In genomic region chr2:177799531-177799930, GRCh38 we compare ENCODE assay signal across 9 cellular contexts.
DNase-seq lines count a peak whose midpoint lies in the region; ATAC-seq and TF ChIP-seq lines count a peak whose summit lies in the region.
"Had no signal": no experiment of that assay in that cellular context is flagged by ENCODE, and none has a peak within 500 bp of the region (broad histone marks: within the 10 kb centered on the region; RNA-seq: fewer than 3 reads in every experiment).

No MANE protein-coding gene starts in this region.

- DNase-seq in natural killer cell: no peak
- DNase-seq in natural killer cell treated with Interleukin-12 subunit alpha and Interleukin-12 subunit beta and Interleukin-15 and Interleukin-18, amount 100 ng/mL, for 72 hours (ENCODE audit: low spot score): no peak
- DNase-seq in NCI-H2107 (lab: John Stamatoyannopoulos, UW): peak; percentile 3
- peak; percentile 59 for DNase-seq in choroid plexus epithelial cell (ENCODE audit: low read depth)
- peak; percentile 63 for DNase-seq in neural progenitor cell (ENCODE audit: low spot score)
- no peak for DNase-seq in C1 segment of cervical spinal cord (lab: John Stamatoyannopoulos, UW)
- DNase-seq in stimulated activated CD4-positive, alpha-beta T cell treated with anti-CD3 and anti-CD28 coated beads, Interleukin-2, amount 100 ng/mL, for 24 hours: no peak

- no peaks in the 10 kb centered on the region for H3K79me2 ChIP-seq in neural progenitor cell (ENCODE audit: low read depth)

- no peak overlapping the region for H3K4me3 ChIP-seq in choroid plexus epithelial cell (ENCODE audit: low read depth, low read length)
- no peak overlapping the region for H3K4me3 ChIP-seq in neural progenitor cell

- H3K27me3 ChIP-seq in neural progenitor cell: peaks cover 13% of the 10 kb centered on the region

- no peak overlapping the region for H3K4me2 ChIP-seq in neural progenitor cell

- no peak overlapping the region for H2AFZ ChIP-seq in neural progenitor cell (replicated peaks)

- no peaks in the 10 kb centered on the region for H3K36me3 ChIP-seq in neural progenitor cell

- H3K9me3 Mint-ChIP-seq in natural killer cell (no peaks in the 10 kb centered on the region), neural progenitor cell (peaks cover 2% of the 10 kb centered on the region)
- no peaks in the 10 kb centered on the region for H3K9me3 Mint-ChIP-seq in natural killer cell treated with Interleukin-12 subunit alpha and Interleukin-12 subunit beta and Interleukin-15 and Interleukin-18, amount 100 ng/mL, for 72 hours

- no peaks in the 10 kb centered on the region for H3K4me1 ChIP-seq in neural progenitor cell

- H3K27me3 Mint-ChIP-seq in natural killer cell (ENCODE audit: low read depth in 2 of 2) (peaks cover 26 to 41% of the 10 kb centered on the region in 2 donors), neural progenitor cell (ENCODE audit: insufficient read depth, low read depth) (peaks cover 3% of the 10 kb centered on the region)
- H3K27me3 Mint-ChIP-seq in natural killer cell treated with Interleukin-12 subunit alpha and Interleukin-12 subunit beta and Interleukin-15 and Interleukin-18, amount 100 ng/mL, for 72 hours: peaks cover 20 to 34% of the 10 kb centered on the region in 2 donors

- H3K4me3 Mint-ChIP-seq in natural killer cell (no peak overlapping the region), neural progenitor cell (no peak overlapping the region)
- no peak overlapping the region for H3K4me3 Mint-ChIP-seq in natural killer cell treated with Interleukin-12 subunit alpha and Interleukin-12 subunit beta and Interleukin-15 and Interleukin-18, amount 100 ng/mL, for 72 hours
- H3K4me3 Mint-ChIP-seq: activated naive CD8-positive, alpha-beta T cell had no signal

- no peaks in the 10 kb centered on the region for H4K20me1 ChIP-seq in neural progenitor cell (ENCODE audit: low read depth)

- no peaks in the 10 kb centered on the region for H3K9me3 ChIP-seq in neural progenitor cell (ENCODE audit: low read depth)

- H3K4me1 Mint-ChIP-seq in natural killer cell: no peaks in the 10 kb centered on the region
- H3K4me1 Mint-ChIP-seq in natural killer cell treated with Interleukin-12 subunit alpha and Interleukin-12 subunit beta and Interleukin-15 and Interleukin-18, amount 100 ng/mL, for 72 hours (ENCODE audit: low read depth in 2 of 2): no peaks in the 10 kb centered on the region
- H3K4me1 Mint-ChIP-seq in neural progenitor cell: peaks cover 12% of the 10 kb centered on the region

- TF ChIP-seq CTCF in natural killer cell (IDR thresholded peaks at IDR 0.05) (peak; percentile 21), choroid plexus epithelial cell (conservative IDR thresholded peaks at IDR 0.05; ENCODE audit: low read depth, low read length) (peak; percentile 81), neural progenitor cell (IDR thresholded peaks at IDR 0.05) (peak; percentile 79)

- intact Hi-C loops in natural killer cell (cut with micrococcal nuclease): no loop called here

- no peak overlapping the region for H3K9ac ChIP-seq in neural progenitor cell

- no peaks in the 10 kb centered on the region for H3K36me3 Mint-ChIP-seq in natural killer cell
- H3K36me3 Mint-ChIP-seq in natural killer cell treated with Interleukin-12 subunit alpha and Interleukin-12 subunit beta and Interleukin-15 and Interleukin-18, amount 100 ng/mL, for 72 hours: no peaks in the 10 kb centered on the region
- H3K36me3 Mint-ChIP-seq in neural progenitor cell: no peaks in the 10 kb centered on the region
- H3K36me3 Mint-ChIP-seq: activated naive CD8-positive, alpha-beta T cell had no signal

- H3K27ac Mint-ChIP-seq in natural killer cell (no peak overlapping the region), neural progenitor cell (no peak overlapping the region)
- H3K27ac Mint-ChIP-seq in natural killer cell treated with Interleukin-12 subunit alpha and Interleukin-12 subunit beta and Interleukin-15 and Interleukin-18, amount 100 ng/mL, for 72 hours: no peak overlapping the region
- H3K27ac Mint-ChIP-seq: activated naive CD8-positive, alpha-beta T cell had no signal

- ATAC-seq in natural killer cell: peak in 2 of 3 donors; percentile 59 to 77
- no peak for ATAC-seq in natural killer cell treated with Interleukin-12 subunit alpha and Interleukin-12 subunit beta and Interleukin-15 and Interleukin-18, amount 100 ng/mL, for 72 hours
- no peak for ATAC-seq in GM18858 (IDR thresholded peaks at IDR 0.05; ENCODE audit: unreplicated experiment)

- no peak overlapping the region for H3K27ac ChIP-seq in neural progenitor cell

- H3F3A ChIP-seq in neural progenitor cell (ENCODE audit: low read depth): no peaks in the 10 kb centered on the region

Comparison
In these comparisons a context has a peak if more than half of its experiments do, and no peak if none do; other contexts are left out.
1. ATAC-seq: peak in natural killer cell (2 of 3); none in natural killer cell treated with Interleukin-12 subunit alpha and Interleukin-12 subunit beta and Interleukin-15 and Interleukin-18, amount 100 ng/mL, for 72 hours (0 of 2) and GM18858 (single experiment).
2. DNase-seq: peak in NCI-H2107 (single experiment), choroid plexus epithelial cell (single experiment) and neural progenitor cell (single experiment); none in natural killer cell (single experiment), natural killer cell treated with Interleukin-12 subunit alpha and Interleukin-12 subunit beta and Interleukin-15 and Interleukin-18, amount 100 ng/mL, for 72 hours (single experiment), C1 segment of cervical spinal cord (0 of 14) and stimulated activated CD4-positive, alpha-beta T cell treated with anti-CD3 and anti-CD28 coated beads, Interleukin-2, amount 100 ng/mL, for 24 hours (0 of 2).
3. CTCF ChIP-seq: peak in every context shown above with its lines; median percentile 81 in choroid plexus epithelial cell; 79 in neural progenitor cell; 21 in natural killer cell.